Comparison of ENCODE assay signal across 23 cellular contexts in genomic region chr12:75715682-75716081, GRCh38.
"Had no signal": no experiment of that assay in that cellular context is flagged by ENCODE, and none has a peak within 500 bp of the region (broad histone marks: within the 10 kb centered on the region; RNA-seq: fewer than 3 reads in every experiment).

No MANE protein-coding gene starts in this region.

- H3K4me1 ChIP-seq: testis had no signal

- H3K4me3 Mint-ChIP-seq: naive B cell; nephron; stimulated activated naive B cell treated with anti-CD40 and anti-IgM and Interleukin-4, amounts not matched to agents 10 μg/mL and 1 μg/mL and 100 μg/mL, for 72 hours; stimulated activated naive CD8-positive, alpha-beta T cell treated with anti-CD3 and anti-CD28 coated beads, Interleukin-15, amount 100 ng/mL, for 72 hours had no signal

- H3K9me3 Mint-ChIP-seq: naive B cell; nephron; stimulated activated naive B cell treated with anti-CD40 and anti-IgM and Interleukin-4, amounts not matched to agents 10 μg/mL and 1 μg/mL and 100 μg/mL, for 72 hours; stimulated activated naive CD8-positive, alpha-beta T cell treated with anti-CD3 and anti-CD28 coated beads, Interleukin-15, amount 100 ng/mL, for 72 hours had no signal

- H3K4me1 Mint-ChIP-seq: naive B cell; stimulated activated naive B cell treated with anti-CD40 and anti-IgM and Interleukin-4, amounts not matched to agents 10 μg/mL and 1 μg/mL and 100 μg/mL, for 72 hours had no signal

- H3K27ac ChIP-seq: dorsolateral prefrontal cortex, esophagus muscularis mucosa, hepatocyte, neutrophil, psoas muscle, spleen, testis, tibial nerve had no signal

- H3K79me2 ChIP-seq: hepatocyte had no signal

- ATAC-seq: left colon; left ventricle myocardium superior; psoas muscle; sciatic nerve; stimulated activated naive B cell treated with anti-CD40 and anti-IgM and Interleukin-4, amounts not matched to agents 10 μg/mL and 1 μg/mL and 100 μg/mL, for 72 hours; stimulated activated naive CD8-positive, alpha-beta T cell treated with anti-CD3 and anti-CD28 coated beads, Interleukin-15, amount 100 ng/mL, for 72 hours had no signal

- H3K9me3 ChIP-seq: esophagus muscularis mucosa, neutrophil, psoas muscle, spleen, testis, tibial nerve had no signal

- H3K36me3 Mint-ChIP-seq: naive B cell; stimulated activated naive B cell treated with anti-CD40 and anti-IgM and Interleukin-4, amounts not matched to agents 10 μg/mL and 1 μg/mL and 100 μg/mL, for 72 hours had no signal

- H3K36me3 ChIP-seq: esophagus muscularis mucosa, neutrophil, spleen, tibial nerve had no signal

- H3K27me3 ChIP-seq: dorsolateral prefrontal cortex, esophagus muscularis mucosa, hepatocyte, neutrophil, spleen, testis, tibial nerve had no signal

- H3K27ac Mint-ChIP-seq: stimulated activated naive B cell treated with anti-CD40 and anti-IgM and Interleukin-4, amounts not matched to agents 10 μg/mL and 1 μg/mL and 100 μg/mL, for 72 hours; stimulated activated naive CD8-positive, alpha-beta T cell treated with anti-CD3 and anti-CD28 coated beads, Interleukin-15, amount 100 ng/mL, for 72 hours had no signal

- H2AFZ ChIP-seq: hepatocyte had no signal

- H3K4me3 ChIP-seq: dorsolateral prefrontal cortex, esophagus muscularis mucosa, hepatocyte, lung, psoas muscle, spleen, testis, tibial nerve had no signal

- DNase-seq: cortex of kidney; dorsolateral prefrontal cortex; effector CD8-positive, alpha-beta T cell; foreskin fibroblast; head of caudate nucleus; left colon; left ventricle myocardium superior; mesenchymal stem cell; naive B cell; psoas muscle; spleen; stimulated activated CD4-positive, alpha-beta T cell treated with anti-CD3 and anti-CD28 coated beads, Interleukin-2, amount 100 ng/mL, for 24 hours; stimulated activated CD4-positive, alpha-beta T cell treated with anti-CD3 and anti-CD28 coated beads, Interleukin-4, amount 100 ng/mL, for 4 hours; stimulated activated naive B cell treated with anti-CD40 and anti-IgM and Interleukin-4, amounts not matched to agents 10 μg/mL and 1 μg/mL and 100 μg/mL, for 72 hours; stimulated activated naive CD8-positive, alpha-beta T cell treated with anti-CD3 and anti-CD28 coated beads, Interleukin-15, amount 100 ng/mL, for 72 hours; testis had no signal

- H3K4me2 ChIP-seq: hepatocyte had no signal
